24 cellular contexts compared by ENCODE assay signal in the genomic region with DNA sequence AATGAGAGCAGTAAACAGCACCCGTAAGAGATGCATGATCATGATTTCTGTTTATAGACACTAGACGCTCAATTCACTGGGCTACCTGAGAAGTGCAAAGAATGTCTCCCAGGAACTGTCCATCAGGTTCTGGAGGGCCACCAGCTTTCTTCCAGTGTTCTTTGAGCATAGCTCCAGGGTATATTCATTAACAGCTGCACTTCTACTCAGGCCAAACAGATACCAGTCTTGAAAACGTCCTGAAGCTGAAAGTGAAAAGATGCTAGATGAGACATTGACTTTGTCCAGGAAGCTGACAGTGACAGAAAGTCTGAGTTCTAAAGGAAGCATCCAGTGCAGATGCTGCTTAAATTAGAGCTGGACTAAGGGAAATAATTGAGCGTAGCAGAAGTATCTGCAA.
"Had no signal": no experiment of that assay in that cellular context is flagged by ENCODE, and none has a peak within 500 bp of the region (broad histone marks: within the 10 kb centered on the region; RNA-seq: fewer than 3 reads in every experiment).

No MANE protein-coding gene starts in this region.

- H3K27me3 ChIP-seq: ovary, right lobe of liver, sigmoid colon, stomach, tibial artery, transverse colon, upper lobe of right lung, uterus had no signal

- ATAC-seq: naive thymus-derived CD8-positive, alpha-beta T cell; natural killer cell treated with Interleukin-12 subunit alpha and Interleukin-12 subunit beta and Interleukin-15 and Interleukin-18, amount 100 ng/mL, for 72 hours; psoas muscle; right cardiac atrium; right lobe of liver; stimulated activated effector memory CD8-positive, alpha-beta T cell treated with anti-CD3 and anti-CD28 coated beads, Interleukin-12 subunit alpha, Interleukin-12 subunit beta, amount 100 ng/mL, for 72 hours; stimulated activated naive B cell treated with anti-CD40 and anti-IgM and Interleukin-4, amounts not matched to agents 10 μg/mL and 1 μg/mL and 100 μg/mL, for 72 hours; upper lobe of right lung had no signal

- H3K9me3 ChIP-seq: ovary, psoas muscle, right lobe of liver, sigmoid colon, stomach, tibial artery, transverse colon, upper lobe of right lung, uterus had no signal

- H3K36me3 ChIP-seq: ovary, right lobe of liver, sigmoid colon, stomach, tibial artery, transverse colon, upper lobe of right lung, uterus had no signal

- H3K4me1 ChIP-seq: parathyroid adenoma, psoas muscle, right lobe of liver, sigmoid colon, stomach, tibial artery, transverse colon, upper lobe of right lung, uterus had no signal

- H3K4me3 ChIP-seq: ovary, psoas muscle, right lobe of liver, sigmoid colon, stomach, tibial artery, transverse colon, upper lobe of right lung, uterus had no signal

- DNase-seq: naive thymus-derived CD8-positive, alpha-beta T cell; nephron progenitor cell; occipital lobe; ovary; posterior cingulate gyrus; psoas muscle; right cardiac atrium; right lobe of liver; sigmoid colon; small intestine; stimulated activated CD4-positive, alpha-beta T cell treated with anti-CD3 and anti-CD28 coated beads, Interleukin-15, amount 100 ng/mL, for 24 hours; stimulated activated CD4-positive, alpha-beta T cell treated with anti-CD3 and anti-CD28 coated beads, Interleukin-2, amount 100 ng/mL, for 24 hours; stimulated activated CD4-positive, alpha-beta T cell treated with anti-CD3 and anti-CD28 coated beads, Interleukin-2, amount 100 ng/mL, for 48 hours; stimulated activated CD4-positive, alpha-beta T cell treated with anti-CD3 and anti-CD28 coated beads, Interleukin-4, amount 100 ng/mL, for 24 hours; stimulated activated naive B cell treated with anti-CD40 and anti-IgM and Interleukin-4, amounts not matched to agents 10 μg/mL and 1 μg/mL and 100 μg/mL, for 72 hours; stimulated activated naive CD4-positive, alpha-beta T cell treated with Interleukin-2 at 50 U/mL for 16 hours; stomach; tibial artery; transverse colon; upper lobe of right lung; uterus had no signal

- H3K9ac ChIP-seq: parathyroid adenoma had no signal

- H3K27ac ChIP-seq: ovary, parathyroid adenoma, psoas muscle, right lobe of liver, sigmoid colon, stomach, tibial artery, transverse colon, upper lobe of right lung, uterus had no signal
